In the genomic region with DNA sequence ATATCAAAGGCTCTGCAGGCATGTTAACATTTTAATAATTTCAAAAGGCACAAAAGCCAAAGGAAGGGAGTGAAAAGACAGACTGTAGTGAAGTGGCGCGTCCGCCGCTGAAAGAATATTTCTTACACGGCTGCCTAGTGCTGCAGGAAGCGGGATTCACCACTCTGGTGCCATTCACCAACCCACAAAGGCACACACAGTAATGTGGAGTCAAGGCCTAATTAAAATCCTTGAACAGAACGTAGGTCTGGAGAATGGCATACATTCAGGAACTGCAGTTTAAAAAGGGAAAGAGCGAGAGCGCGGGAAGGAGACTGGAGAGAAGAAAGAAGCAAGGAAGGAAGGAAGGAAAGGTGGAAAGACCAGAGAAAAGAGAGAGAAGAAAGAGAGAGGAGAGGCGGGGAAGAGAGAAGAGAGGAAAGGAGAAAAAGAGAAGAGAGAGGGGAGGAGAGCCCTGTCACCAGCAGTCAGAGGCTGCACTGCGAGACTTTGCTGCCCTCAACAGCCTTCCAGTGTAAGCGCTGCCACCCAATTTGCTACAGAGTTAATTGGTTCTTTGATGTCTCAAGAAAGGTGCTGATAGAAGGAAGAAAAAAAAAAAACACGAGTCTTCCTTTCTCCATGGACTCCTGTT, we compare ENCODE assay signal across 10 cellular contexts.
DNase-seq lines count a peak whose midpoint lies in the region; ATAC-seq, FAIRE-seq and TF ChIP-seq lines count a peak whose summit lies in the region.
"Had no signal": no experiment of that assay in that cellular context is flagged by ENCODE, and none has a peak within 500 bp of the region (broad histone marks: within the 10 kb centered on the region; RNA-seq: fewer than 3 reads in every experiment).

No MANE protein-coding gene starts in this region.

- no peaks in the 10 kb centered on the region for H3K79me1 ChIP-seq in H1 (ENCODE audit: low read depth, low read length)

- H3K36me3 Mint-ChIP-seq in activated CD4-positive, alpha-beta T cell treated with anti-CD3 and anti-CD28 coated beads for 36 hours (ENCODE audit: low read depth), result peaks cover 2% of the 10 kb centered on the region
- no peaks in the 10 kb centered on the region for H3K36me3 Mint-ChIP-seq in activated CD4-positive, alpha-beta T cell treated with anti-CD3 and anti-CD28 coated beads, Interleukin-2, amount 10 ng/mL, durations not matched to agents 24 days and 14 days (ENCODE audit: low read depth)

- H3K4me3 ChIP-seq in H1 (ENCODE audit: extremely low read depth in 1 of 4, insufficient read depth in 2 of 4, low read depth in 3 of 4, low read length in 4 of 4) (peak overlapping the region in 3 of 4 experiments; percentile 18 to 78 (median 19); a peak in 5 of 8 replicates), retinal pigment epithelial cell (ENCODE audit: low read length) (no peak overlapping the region)
- H3K4me3 ChIP-seq: BLaER1 had no signal

- H3K23me2 ChIP-seq in H1 (ENCODE audit: low read depth, low read length), result peaks cover 3% of the 10 kb centered on the region; the same call in 1 of the 2 replicates

- ATAC-seq in activated CD4-positive, alpha-beta T cell treated with anti-CD3 and anti-CD28 coated beads for 36 hours, result no peak
- no peak for ATAC-seq in HG03108 (IDR thresholded peaks at IDR 0.05; ENCODE audit: unreplicated experiment)
- no peak for ATAC-seq in GM19455 (IDR thresholded peaks at IDR 0.05; ENCODE audit: unreplicated experiment)
- ATAC-seq in HG03571 (IDR thresholded peaks at IDR 0.05; ENCODE audit: unreplicated experiment), result no peak

- no peaks in the 10 kb centered on the region for H3K79me2 ChIP-seq in H1 (ENCODE audit: control insufficient read depth in 1 of 2, insufficient read depth in 2 of 2, low read length in 2 of 2)

- no peak for TF ChIP-seq POLR2A in H1 (IDR thresholded peaks at IDR 0.05; ENCODE audit: control extremely low read depth in 1 of 2, low read depth in 2 of 2, low read length in 2 of 2)

- no peak overlapping the region for H3K18ac ChIP-seq in H1 (ENCODE audit: extremely low read depth, low read length)

- H3K9me3 ChIP-seq in H1 (ENCODE audit: insufficient read depth in 2 of 2, low read depth in 1 of 2, low read length in 1 of 2), result no peaks in the 10 kb centered on the region
- H3K9me3 ChIP-seq: BLaER1 had no signal

- no peak overlapping the region for H2AK5ac ChIP-seq in H1 (ENCODE audit: low read depth, low read length)

- peak overlapping the region; percentile 90 to 92 for H3K4me2 ChIP-seq in H1 (ENCODE audit: insufficient read depth in 1 of 2, low read depth in 2 of 2, low read length in 2 of 2)
- H3K4me2 ChIP-seq: BLaER1 had no signal

- H3K9ac ChIP-seq in H1 (replicated peaks in 1 of 4; ENCODE audit: extremely low read depth in 1 of 4, low read depth in 3 of 4, low read length in 3 of 4), result no peak overlapping the region
- H3K9ac ChIP-seq: BLaER1 had no signal

- peak; percentile 37 to 56 (median 53); a peak in 3 of 4 replicates for TF ChIP-seq CTCF in H1 (IDR thresholded peaks at IDR 0.05; ENCODE audit: control extremely low read depth in 1 of 3, insufficient read depth in 1 of 3, low read depth in 1 of 3, low read length in 3 of 3)
- TF ChIP-seq CTCF in retinal pigment epithelial cell (conservative IDR thresholded peaks at IDR 0.05; ENCODE audit: low read depth, low read length), result peak; percentile 28

- CTCF ChIA-PET in activated CD4-positive, alpha-beta T cell treated with anti-CD3 and anti-CD28 coated beads for 36 hours (lab: Charles Lee), result interaction anchor here (0.7 kb wide), 1 partner anchor 764 kb away, joined by 3 read pairs; no protein-coding TSS in a partner anchor
- CTCF ChIA-PET in H1 (lab: Charles Lee; ENCODE audit: partially characterized antibody), result interaction anchor here (0.6 to 1.4 kb wide), 3 partner anchors 21 to 923 kb away, joined by 3 to 4 read pairs (median 3); no protein-coding TSS in a partner anchor

- H2AFZ ChIP-seq in H1 (ENCODE audit: low read length), result peak overlapping the region; percentile 80; the same call in 1 of the 2 replicates

- H3K4me3 Mint-ChIP-seq in activated CD4-positive, alpha-beta T cell treated with anti-CD3 and anti-CD28 coated beads for 36 hours, result no peak overlapping the region
- no peak overlapping the region for H3K4me3 Mint-ChIP-seq in activated CD4-positive, alpha-beta T cell treated with anti-CD3 and anti-CD28 coated beads, Interleukin-2, amount 10 ng/mL, durations not matched to agents 24 days and 14 days

- 30% methylated on average over 13 of the region's 14 CpGs; no CpG with 5 or more reads in 1 of the 2 experiments for WGBS in H1 (ENCODE audit: extremely low coverage in 1 of 2, insufficient coverage in 1 of 2, insufficient read length in 1 of 2, insufficient replicate concordance in 2 of 2, low coverage in 1 of 2, low lambda C conversion rate in 2 of 2, missing lambda C conversion rate in 1 of 2), 2 experiments

- no peak overlapping the region for H2BK120ac ChIP-seq in H1 (replicated peaks; ENCODE audit: low read depth, low read length)

- peak; percentile 31 for DNase-seq in activated CD4-positive, alpha-beta T cell treated with anti-CD3 and anti-CD28 coated beads for 36 hours
- no peak for DNase-seq in activated CD4-positive, alpha-beta T cell treated with anti-CD3 and anti-CD28 coated beads, Interleukin-2, amount 10 ng/mL, durations not matched to agents 24 days and 14 days
- DNase-seq in NCI-H1105 treated with DMSO at 0.1 percent for 48 hours (lab: John Stamatoyannopoulos, UW) (peak; percentile 54), H1 (ENCODE audit: low read depth in 1 of 2, low spot score in 2 of 2) (no peak), retinal pigment epithelial cell (ENCODE audit: low read depth) (no peak)
- DNase-seq: left cardiac atrium had no signal

- H3K27me3 ChIP-seq in H1 (replicated peaks in 1 of 4; ENCODE audit: control insufficient read depth in 3 of 4, extremely low read depth in 1 of 4, insufficient read depth in 3 of 4, low read length in 3 of 4), result peaks cover 0 to 17% (median 8%) of the 10 kb centered on the region in 4 experiments; a peak in 5 of 7 replicates
- H3K27me3 ChIP-seq: BLaER1 had no signal

- no peak overlapping the region; the same call in 1 of the 2 replicates for H2BK15ac ChIP-seq in H1 (ENCODE audit: low read length)

- FAIRE-seq in H1 (lab: Jason Lieb, UNC), result no peak

- peaks cover 7% of the 10 kb centered on the region for H3K4me1 Mint-ChIP-seq in activated CD4-positive, alpha-beta T cell treated with anti-CD3 and anti-CD28 coated beads for 36 hours
- peaks cover 6% of the 10 kb centered on the region for H3K4me1 Mint-ChIP-seq in activated CD4-positive, alpha-beta T cell treated with anti-CD3 and anti-CD28 coated beads, Interleukin-2, amount 10 ng/mL, durations not matched to agents 24 days and 14 days

- H2BK20ac ChIP-seq in H1 (ENCODE audit: low read length), result no peak overlapping the region

- H4K20me1 ChIP-seq in H1 (replicated peaks in 1 of 2; ENCODE audit: control insufficient read depth in 1 of 2, insufficient read depth in 2 of 2, low read length in 2 of 2), result no peaks in the 10 kb centered on the region
- H4K20me1 ChIP-seq: BLaER1 had no signal

- H3K23ac ChIP-seq in H1 (ENCODE audit: insufficient read length), result no peak overlapping the region

- no peak overlapping the region for H4K5ac ChIP-seq in H1 (ENCODE audit: insufficient read length, low read depth, low read length)

- H2BK5ac ChIP-seq in H1 (ENCODE audit: low read depth, low read length), result peak overlapping the region; percentile 60; the same call in 1 of the 2 replicates

- intact Hi-C loops in activated CD4-positive, alpha-beta T cell treated with anti-CD3 and anti-CD28 coated beads for 36 hours (cut with DNase I, micrococcal nuclease), result loop anchor here (5.0 to 10.0 kb wide), 2 partner anchors 609 to 611 kb away; no protein-coding TSS in a partner anchor
- intact Hi-C loops in activated CD4-positive, alpha-beta T cell treated with anti-CD3 and anti-CD28 coated beads, Interleukin-2, amount 10 ng/mL, durations not matched to agents 24 days and 14 days (cut with micrococcal nuclease), result loop anchor here (10.0 kb wide), 1 partner anchor 611 kb away; no protein-coding TSS in a partner anchor

- peak overlapping the region; percentile 29; the same call in 1 of the 2 replicates for H2BK12ac ChIP-seq in H1 (ENCODE audit: low read depth, low read length)

- TF ChIP-seq RAD21 in H1 (IDR thresholded peaks at IDR 0.05 in 1 of 2, conservative IDR thresholded peaks at IDR 0.05 in 1 of 2; ENCODE audit: low read depth in 2 of 2, low read length in 2 of 2), result peak; percentile 74 to 76

- H3K4me1 ChIP-seq in H1 (replicated peaks in 1 of 4; ENCODE audit: control insufficient read depth in 3 of 4, insufficient read depth in 4 of 4, low read length in 3 of 4), result peaks cover 0 to 10% (median 4%) of the 10 kb centered on the region in 4 experiments; a peak in 4 of 7 replicates
- H3K4me1 ChIP-seq: BLaER1 had no signal

- H3K56ac ChIP-seq in H1 (replicated peaks; ENCODE audit: insufficient read length, low read depth, low read length), result no peak overlapping the region

- no peak overlapping the region for H3K4ac ChIP-seq in H1 (replicated peaks; ENCODE audit: insufficient read length, low read depth, low read length)

- H3K14ac ChIP-seq in H1 (ENCODE audit: insufficient read length), result no peak overlapping the region

- POLR2A ChIA-PET in activated CD4-positive, alpha-beta T cell treated with anti-CD3 and anti-CD28 coated beads for 36 hours (lab: Charles Lee), result no interaction called here
- POLR2A ChIA-PET in H1 (lab: Charles Lee; ENCODE audit: partially characterized antibody), result no interaction called here

- H4K8ac ChIP-seq in H1 (ENCODE audit: extremely low read depth, insufficient read depth, low read length), result no peak overlapping the region

- TF ChIP-seq EP300 in H1 (IDR thresholded peaks at IDR 0.05; ENCODE audit: borderline replicate concordance in 1 of 2, low read depth in 2 of 2, low read length in 2 of 2), result no peak

- H3K27ac ChIP-seq in H1 (ENCODE audit: low read depth, low read length), result no peak overlapping the region
- H3K27ac ChIP-seq: BLaER1 had no signal

- no peak overlapping the region for H4K91ac ChIP-seq in H1 (replicated peaks; ENCODE audit: insufficient read length, low read length)

- H3K27ac Mint-ChIP-seq in activated CD4-positive, alpha-beta T cell treated with anti-CD3 and anti-CD28 coated beads for 36 hours, result no peak overlapping the region
- no peak overlapping the region for H3K27ac Mint-ChIP-seq in activated CD4-positive, alpha-beta T cell treated with anti-CD3 and anti-CD28 coated beads, Interleukin-2, amount 10 ng/mL, durations not matched to agents 24 days and 14 days

- peaks cover 19% of the 10 kb centered on the region for H3K27me3 Mint-ChIP-seq in activated CD4-positive, alpha-beta T cell treated with anti-CD3 and anti-CD28 coated beads for 36 hours
- peaks cover 36% of the 10 kb centered on the region for H3K27me3 Mint-ChIP-seq in activated CD4-positive, alpha-beta T cell treated with anti-CD3 and anti-CD28 coated beads, Interleukin-2, amount 10 ng/mL, durations not matched to agents 24 days and 14 days

- no peaks in the 10 kb centered on the region for H3K9me3 Mint-ChIP-seq in activated CD4-positive, alpha-beta T cell treated with anti-CD3 and anti-CD28 coated beads for 36 hours (ENCODE audit: low read depth)
- H3K9me3 Mint-ChIP-seq in activated CD4-positive, alpha-beta T cell treated with anti-CD3 and anti-CD28 coated beads, Interleukin-2, amount 10 ng/mL, durations not matched to agents 24 days and 14 days, result no peaks in the 10 kb centered on the region

- H3K36me3 ChIP-seq in H1 (ENCODE audit: control insufficient read depth in 2 of 4, insufficient read depth in 4 of 4, low read length in 3 of 4), result no peaks in the 10 kb centered on the region
- H3K36me3 ChIP-seq: BLaER1 had no signal

Comparison
In these comparisons a context has a peak if more than half of its experiments do, and no peak if none do; other contexts are left out.
1. DNase-seq: peak in activated CD4-positive, alpha-beta T cell treated with anti-CD3 and anti-CD28 coated beads for 36 hours (single experiment) and NCI-H1105 treated with DMSO at 0.1 percent for 48 hours (single experiment); none in activated CD4-positive, alpha-beta T cell treated with anti-CD3 and anti-CD28 coated beads, Interleukin-2, amount 10 ng/mL, durations not matched to agents 24 days and 14 days (single experiment), H1 (0 of 2) and retinal pigment epithelial cell (single experiment).